24 cellular contexts compared by ENCODE assay signal in genomic region chr9:91642771-91643170, GRCh38.
"Had no signal": no experiment of that assay in that cellular context is flagged by ENCODE, and none has a peak within 500 bp of the region (broad histone marks: within the 10 kb centered on the region; RNA-seq: fewer than 3 reads in every experiment).

No MANE protein-coding gene starts in this region.

- H3K9me3 ChIP-seq: colonic mucosa, esophagus squamous epithelium, gastrocnemius medialis had no signal

- H3K27me3 ChIP-seq: colonic mucosa, gastrocnemius medialis, heart right ventricle had no signal

- ATAC-seq: effector memory CD8-positive, alpha-beta T cell; esophagus mucosa; gastrocnemius medialis; left cardiac atrium; left lung; left ventricle myocardium superior; lower lobe of right lung; mucosa of descending colon had no signal

- H3K27ac ChIP-seq: colonic mucosa, epithelial cell of prostate, esophagus squamous epithelium, gastrocnemius medialis, heart right ventricle, left lung, lower lobe of right lung had no signal

- DNase-seq: colonic mucosa; cortex of kidney; effector CD8-positive, alpha-beta T cell; effector memory CD8-positive, alpha-beta T cell; endodermal cell; erythroblast; esophagus squamous epithelium; foreskin fibroblast; foreskin melanocyte; gastrocnemius medialis; glutamatergic neuron; head of caudate nucleus; heart right ventricle; hippocampal formation; left cardiac atrium; left ventricle myocardium superior; lower lobe of right lung; mesenchymal stem cell; mucosa of descending colon had no signal

- H3K4me3 ChIP-seq: colonic mucosa, esophagus squamous epithelium, gastrocnemius medialis, heart right ventricle, left lung, lower lobe of right lung, mucosa of descending colon had no signal

- H3K27ac Mint-ChIP-seq: dendritic cell treated with granulocyte-macrophage colony-stimulating factor and Interleukin-4, amounts not matched to agents 40 ng/mL and 50 ng/mL, for 4 days; effector memory CD8-positive, alpha-beta T cell; endodermal cell; mesothelial cell of epicardium had no signal

- H3K4me1 ChIP-seq: colonic mucosa, esophagus squamous epithelium, gastrocnemius medialis, left lung, lower lobe of right lung had no signal

- H3K36me3 ChIP-seq: colonic mucosa, esophagus squamous epithelium, gastrocnemius medialis, heart right ventricle, left lung, lower lobe of right lung had no signal

- H3K4me3 Mint-ChIP-seq: dendritic cell treated with granulocyte-macrophage colony-stimulating factor and Interleukin-4, amounts not matched to agents 40 ng/mL and 50 ng/mL, for 4 days; effector memory CD8-positive, alpha-beta T cell; endodermal cell; mesothelial cell of epicardium had no signal
